In the genomic region with DNA sequence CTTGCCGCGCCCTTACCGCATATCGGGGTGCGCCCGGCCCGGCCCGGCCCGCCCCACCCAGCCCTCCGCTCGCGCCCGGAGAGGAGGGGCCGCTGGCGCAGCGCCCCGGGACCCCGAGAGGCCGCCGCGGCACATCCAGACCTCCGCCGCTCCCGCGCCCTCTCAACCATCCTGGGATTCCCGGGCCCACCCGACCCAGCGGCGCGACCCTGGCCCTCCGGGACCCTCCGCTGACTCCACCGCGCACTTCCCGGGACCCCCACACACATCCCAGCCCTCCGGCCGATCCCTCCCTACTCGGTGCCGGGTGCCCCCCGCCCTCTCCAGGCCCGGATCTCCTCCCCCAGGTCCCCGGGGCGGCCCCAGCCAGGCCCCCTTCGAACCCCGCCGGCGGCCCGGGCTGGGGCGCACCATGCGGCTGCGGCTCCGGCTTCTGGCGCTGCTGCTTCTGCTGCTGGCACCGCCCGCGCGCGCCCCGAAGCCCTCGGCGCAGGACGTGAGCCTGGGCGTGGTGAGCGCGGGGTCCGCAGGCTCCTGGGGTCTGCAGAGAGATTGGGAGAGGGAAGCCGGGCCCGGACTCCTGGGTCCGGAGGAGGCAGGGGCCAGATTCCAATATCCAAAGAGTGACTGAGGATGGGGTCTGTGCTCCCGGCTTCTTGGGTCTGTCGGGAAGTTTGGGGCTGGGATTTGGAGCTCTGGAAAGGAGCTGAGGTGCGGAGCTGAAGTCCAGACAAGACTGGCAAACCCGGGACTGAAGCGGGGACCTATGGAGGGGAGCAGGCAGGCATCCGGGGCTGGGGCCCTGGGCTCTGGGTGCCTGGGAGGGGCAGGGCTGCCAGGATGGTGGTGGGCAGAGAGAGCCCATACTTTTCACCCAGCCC, we compare ENCODE assay signal across 1 cellular context.
A peak's percentile ranks its signal among the peaks of the same experiment; 100 is the strongest.
TF ChIP-seq lines count a peak whose summit lies in the region.

A gene with protein sequence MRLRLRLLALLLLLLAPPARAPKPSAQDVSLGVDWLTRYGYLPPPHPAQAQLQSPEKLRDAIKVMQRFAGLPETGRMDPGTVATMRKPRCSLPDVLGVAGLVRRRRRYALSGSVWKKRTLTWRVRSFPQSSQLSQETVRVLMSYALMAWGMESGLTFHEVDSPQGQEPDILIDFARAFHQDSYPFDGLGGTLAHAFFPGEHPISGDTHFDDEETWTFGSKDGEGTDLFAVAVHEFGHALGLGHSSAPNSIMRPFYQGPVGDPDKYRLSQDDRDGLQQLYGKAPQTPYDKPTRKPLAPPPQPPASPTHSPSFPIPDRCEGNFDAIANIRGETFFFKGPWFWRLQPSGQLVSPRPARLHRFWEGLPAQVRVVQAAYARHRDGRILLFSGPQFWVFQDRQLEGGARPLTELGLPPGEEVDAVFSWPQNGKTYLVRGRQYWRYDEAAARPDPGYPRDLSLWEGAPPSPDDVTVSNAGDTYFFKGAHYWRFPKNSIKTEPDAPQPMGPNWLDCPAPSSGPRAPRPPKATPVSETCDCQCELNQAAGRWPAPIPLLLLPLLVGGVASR (plus strand): TSS at position 56 of the 881 bp plus-strand sequence. CDS start 357 bp downstream, at position 413.

TF ChIP-seq in neural cell, 6 proteins besides CTCF, POLR2A, EP300 and RAD21 (continued from another document):
- TF ChIP-seq, protein P1, sequence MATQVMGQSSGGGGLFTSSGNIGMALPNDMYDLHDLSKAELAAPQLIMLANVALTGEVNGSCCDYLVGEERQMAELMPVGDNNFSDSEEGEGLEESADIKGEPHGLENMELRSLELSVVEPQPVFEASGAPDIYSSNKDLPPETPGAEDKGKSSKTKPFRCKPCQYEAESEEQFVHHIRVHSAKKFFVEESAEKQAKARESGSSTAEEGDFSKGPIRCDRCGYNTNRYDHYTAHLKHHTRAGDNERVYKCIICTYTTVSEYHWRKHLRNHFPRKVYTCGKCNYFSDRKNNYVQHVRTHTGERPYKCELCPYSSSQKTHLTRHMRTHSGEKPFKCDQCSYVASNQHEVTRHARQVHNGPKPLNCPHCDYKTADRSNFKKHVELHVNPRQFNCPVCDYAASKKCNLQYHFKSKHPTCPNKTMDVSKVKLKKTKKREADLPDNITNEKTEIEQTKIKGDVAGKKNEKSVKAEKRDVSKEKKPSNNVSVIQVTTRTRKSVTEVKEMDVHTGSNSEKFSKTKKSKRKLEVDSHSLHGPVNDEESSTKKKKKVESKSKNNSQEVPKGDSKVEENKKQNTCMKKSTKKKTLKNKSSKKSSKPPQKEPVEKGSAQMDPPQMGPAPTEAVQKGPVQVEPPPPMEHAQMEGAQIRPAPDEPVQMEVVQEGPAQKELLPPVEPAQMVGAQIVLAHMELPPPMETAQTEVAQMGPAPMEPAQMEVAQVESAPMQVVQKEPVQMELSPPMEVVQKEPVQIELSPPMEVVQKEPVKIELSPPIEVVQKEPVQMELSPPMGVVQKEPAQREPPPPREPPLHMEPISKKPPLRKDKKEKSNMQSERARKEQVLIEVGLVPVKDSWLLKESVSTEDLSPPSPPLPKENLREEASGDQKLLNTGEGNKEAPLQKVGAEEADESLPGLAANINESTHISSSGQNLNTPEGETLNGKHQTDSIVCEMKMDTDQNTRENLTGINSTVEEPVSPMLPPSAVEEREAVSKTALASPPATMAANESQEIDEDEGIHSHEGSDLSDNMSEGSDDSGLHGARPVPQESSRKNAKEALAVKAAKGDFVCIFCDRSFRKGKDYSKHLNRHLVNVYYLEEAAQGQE (IDR thresholded peaks at IDR 0.05; ENCODE audit: borderline replicate concordance): no peak
- TF ChIP-seq EZH2 (IDR thresholded peaks at IDR 0.05; ENCODE audit: borderline replicate concordance, insufficient read depth, low read length, poor library complexity, severe bottlenecking) (peak; percentile 68), TAF1 (IDR thresholded peaks at IDR 0.05; ENCODE audit: low read depth) (no peak), MXI1 (conservative IDR thresholded peaks at IDR 0.05; ENCODE audit: poor library complexity, severe bottlenecking) (no peak)
TF ChIP-seq in neural cell: peak in this region for 1.
